In the genomic region with DNA sequence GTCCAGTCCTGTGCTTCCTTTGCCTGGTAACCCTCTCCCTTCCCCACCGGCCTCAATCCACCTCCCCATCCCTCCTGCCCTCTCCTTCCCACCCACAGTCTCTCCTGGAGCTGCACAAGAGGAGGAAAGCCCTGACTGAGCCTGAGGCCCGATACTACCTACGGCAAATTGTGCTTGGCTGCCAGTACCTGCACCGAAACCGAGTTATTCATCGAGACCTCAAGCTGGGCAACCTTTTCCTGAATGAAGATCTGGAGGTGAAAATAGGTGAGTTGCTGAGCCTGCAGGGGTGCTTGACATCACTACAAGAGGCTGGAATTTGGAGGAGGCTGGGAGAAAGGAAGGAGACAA, we compare ENCODE assay signal across 8 cellular contexts. TPM values are rescaled to one million over a fixed set of nuclear protein-coding genes. Genes with fewer than 3 reads are reported as not detected.
DNase-seq lines count a peak whose midpoint lies in the region; ATAC-seq and TF ChIP-seq lines count a peak whose summit lies in the region.

No MANE protein-coding gene starts in this region.

- H3K36me3 Mint-ChIP-seq in chondrocyte (ENCODE audit: low read depth) (peaks cover 11% of the 10 kb centered on the region), neural crest cell (ENCODE audit: low read depth) (peaks cover 10% of the 10 kb centered on the region)

- H3K27ac Mint-ChIP-seq in chondrocyte (ENCODE audit: unreplicated experiment) (no peak overlapping the region), neural crest cell (ENCODE audit: unreplicated experiment) (peak overlapping the region; percentile 88)

- ATAC-seq in GM19452 (IDR thresholded peaks at IDR 0.05; ENCODE audit: unreplicated experiment) = no peak
- no peak for ATAC-seq in GM21515 (IDR thresholded peaks at IDR 0.05; ENCODE audit: unreplicated experiment)

- H3K4me1 Mint-ChIP-seq in chondrocyte (ENCODE audit: low read depth) (peaks cover 26% of the 10 kb centered on the region), neural crest cell (peaks cover 36% of the 10 kb centered on the region)

- peaks cover 19% of the 10 kb centered on the region for H3K36me3 ChIP-seq in GM06990 (ENCODE audit: control insufficient read depth, insufficient read depth, low read length)

- DNase-seq in GM06990 (ENCODE audit: extremely low read depth, insufficient read length) = no peak
- no peak for DNase-seq in NB4 (ENCODE audit: low read depth)
- no peak for DNase-seq in chondrocyte (ENCODE audit: low spot score)
- DNase-seq in neural crest cell (ENCODE audit: low read depth, low spot score) = no peak
- DNase-seq in DMS53 (lab: John Stamatoyannopoulos, UW) = no peak
- no peak for DNase-seq in NCI-H1417 (lab: John Stamatoyannopoulos, UW)

- TF ChIP-seq CTCF in GM06990 (IDR thresholded peaks at IDR 0.05; ENCODE audit: insufficient read depth, low read length, poor library complexity, severe bottlenecking) (no peak), NB4 (IDR thresholded peaks at IDR 0.05; ENCODE audit: low read depth, low read length) (no peak), chondrocyte (IDR thresholded peaks at IDR 0.05) (no peak), neural crest cell (conservative IDR thresholded peaks at IDR 0.05) (no peak)

- no peaks in the 10 kb centered on the region for H3K27me3 Mint-ChIP-seq in chondrocyte (ENCODE audit: low read depth)
- no peaks in the 10 kb centered on the region for H3K27me3 Mint-ChIP-seq in neural crest cell (ENCODE audit: low read depth)

- peak overlapping the region; percentile 80 for H3K4me3 Mint-ChIP-seq in chondrocyte (ENCODE audit: unreplicated experiment)
- peak overlapping the region; percentile 98 for H3K4me3 Mint-ChIP-seq in neural crest cell

- no peaks in the 10 kb centered on the region for H3K9me3 Mint-ChIP-seq in chondrocyte (ENCODE audit: low read depth)
- H3K9me3 Mint-ChIP-seq in neural crest cell = no peaks in the 10 kb centered on the region

- no peaks in the 10 kb centered on the region for H3K27me3 ChIP-seq in GM06990 (replicated peaks; ENCODE audit: control insufficient read depth, insufficient read depth, low read length)

- H3K4me3 ChIP-seq in GM06990 (replicated peaks; ENCODE audit: low read depth, low read length) = peak overlapping the region; percentile 87
- peak overlapping the region; percentile 95 for H3K4me3 ChIP-seq in NB4 (ENCODE audit: low read depth, low read length)

- no peak for TF ChIP-seq POLR2A in NB4 (IDR thresholded peaks at IDR 0.05; ENCODE audit: extremely low read depth, insufficient read length)

RNA-seq across cellular contexts. Expression of a gene that starts 1.3 kb away (rescaled TPM):
- total RNA-seq in chondrocyte = 6.2 to 14.5 TPM (median 14.2 TPM) in 3 replicates
- 108 and 119 TPM in 2 replicates for total RNA-seq in neural crest cell

RNA-seq across cellular contexts. Expression of a gene that starts 33.1 kb away (rescaled TPM):
- total RNA-seq in chondrocyte (not detected in 3 replicates), neural crest cell (0.59 TPM in 1 of 2 replicates, not detected in the other)

RNA-seq across cellular contexts. Expression of a gene that starts 38.7 kb away (rescaled TPM):
- total RNA-seq in chondrocyte (65.9 to 69.8 TPM (median 68.0 TPM) in 3 replicates), neural crest cell (95.7 and 96.7 TPM in 2 replicates)

RNA-seq across cellular contexts. Expression of a gene that starts 38.9 kb away (rescaled TPM):
- 8.4 to 13.2 TPM (median 8.7 TPM) in 3 replicates for total RNA-seq in chondrocyte
- 25.6 and 26.6 TPM in 2 replicates for total RNA-seq in neural crest cell
